In genomic region chr17:6476834-6477210, GRCh38 we compare ENCODE assay signal across 20 cellular contexts. TPM values are rescaled to one million over a fixed set of nuclear protein-coding genes. Genes with fewer than 3 reads are reported as not detected.
"Had no signal": no experiment of that assay in that cellular context is flagged by ENCODE, and none has a peak within 500 bp of the region (broad histone marks: within the 10 kb centered on the region; RNA-seq: fewer than 3 reads in every experiment).

No MANE protein-coding gene starts in this region.

- H3K4me3 ChIP-seq: prostate gland, thyroid gland had no signal

- H3K9me3 ChIP-seq: prostate gland, thyroid gland had no signal

- H3K36me3 ChIP-seq: prostate gland, thyroid gland had no signal

- H3K27ac ChIP-seq: prostate gland, thyroid gland had no signal

- H3K9me3 Mint-ChIP-seq: activated B cell treated with CpG ODN at 0.5 μM for 24 hours; activated CD4-positive, alpha-beta T cell treated with anti-CD3 and anti-CD28 coated beads, Interleukin-2, amount 10 ng/mL, durations not matched to agents 24 days and 14 days; activated T-helper 1 cell treated with anti-CD3 and anti-CD28 coated beads, Interleukin-12 subunit alpha, Interleukin-12 subunit beta, Interleukin-2, Interleukin-4 antibody, amounts not matched to agents 30 ng/mL and 10 ng/mL and 1 ng/mL, durations not matched to agents 14 hours and 24 hours and 36 hours; dendritic cell treated with granulocyte-macrophage colony-stimulating factor and Interleukin-4, amounts not matched to agents 40 ng/mL and 50 ng/mL, for 4 days; natural killer cell; stimulated activated naive CD8-positive, alpha-beta T cell treated with anti-CD3 and anti-CD28 coated beads, Interleukin-15, amount 100 ng/mL, for 72 hours; T-helper 1 cell treated with Interleukin-12 subunit alpha and Interleukin-12 subunit beta and Interleukin-4 antibody, amounts not matched to agents 30 μg/mL and 1 μg/mL, for 36 hours had no signal

- DNase-seq: activated B cell treated with CpG ODN at 0.5 μM for 24 hours; activated CD4-positive, alpha-beta T cell treated with anti-CD3 and anti-CD28 coated beads, Interleukin-2, amount 10 ng/mL, durations not matched to agents 24 days and 14 days; activated naive CD4-positive, alpha-beta T cell treated with Interleukin-2 at 50 U/mL for 16 hours; central memory CD4-positive, alpha-beta T cell; glutamatergic neuron; left colon; mammary epithelial cell; natural killer cell; occipital lobe; stimulated activated CD4-positive, alpha-beta T cell treated with anti-CD3 and anti-CD28 coated beads, Interleukin-4, amount 100 ng/mL, for 1 hour; stimulated activated CD8-positive, alpha-beta memory T cell treated with anti-CD3 and anti-CD28 coated beads, Interleukin-4, amount 100 ng/mL, for 48 hours; stimulated activated naive CD8-positive, alpha-beta T cell treated with anti-CD3 and anti-CD28 coated beads, Interleukin-15, amount 100 ng/mL, for 72 hours; thyroid gland had no signal

- H3K27me3 ChIP-seq: thyroid gland had no signal

- H3K27ac Mint-ChIP-seq: activated B cell treated with CpG ODN at 0.5 μM for 24 hours; activated CD4-positive, alpha-beta T cell treated with anti-CD3 and anti-CD28 coated beads, Interleukin-2, amount 10 ng/mL, durations not matched to agents 24 days and 14 days; activated T-helper 1 cell treated with anti-CD3 and anti-CD28 coated beads, Interleukin-12 subunit alpha, Interleukin-12 subunit beta, Interleukin-2, Interleukin-4 antibody, amounts not matched to agents 30 ng/mL and 10 ng/mL and 1 ng/mL, durations not matched to agents 14 hours and 24 hours and 36 hours; dendritic cell treated with granulocyte-macrophage colony-stimulating factor and Interleukin-4, amounts not matched to agents 40 ng/mL and 50 ng/mL, for 4 days; natural killer cell; stimulated activated naive CD8-positive, alpha-beta T cell treated with anti-CD3 and anti-CD28 coated beads, Interleukin-15, amount 100 ng/mL, for 72 hours; T-helper 1 cell treated with Interleukin-12 subunit alpha and Interleukin-12 subunit beta and Interleukin-4 antibody, amounts not matched to agents 30 μg/mL and 1 μg/mL, for 36 hours had no signal

- ATAC-seq: left colon; natural killer cell; stimulated activated naive CD8-positive, alpha-beta T cell treated with anti-CD3 and anti-CD28 coated beads, Interleukin-15, amount 100 ng/mL, for 72 hours had no signal

- H3K4me1 ChIP-seq: prostate gland, thyroid gland had no signal

- H3K36me3 Mint-ChIP-seq: natural killer cell had no signal

- H3K4me3 Mint-ChIP-seq: activated B cell treated with CpG ODN at 0.5 μM for 24 hours; activated CD4-positive, alpha-beta T cell treated with anti-CD3 and anti-CD28 coated beads, Interleukin-2, amount 10 ng/mL, durations not matched to agents 24 days and 14 days; activated T-helper 1 cell treated with anti-CD3 and anti-CD28 coated beads, Interleukin-12 subunit alpha, Interleukin-12 subunit beta, Interleukin-2, Interleukin-4 antibody, amounts not matched to agents 30 ng/mL and 10 ng/mL and 1 ng/mL, durations not matched to agents 14 hours and 24 hours and 36 hours; dendritic cell treated with granulocyte-macrophage colony-stimulating factor and Interleukin-4, amounts not matched to agents 40 ng/mL and 50 ng/mL, for 4 days; natural killer cell; stimulated activated naive CD8-positive, alpha-beta T cell treated with anti-CD3 and anti-CD28 coated beads, Interleukin-15, amount 100 ng/mL, for 72 hours; T-helper 1 cell treated with Interleukin-12 subunit alpha and Interleukin-12 subunit beta and Interleukin-4 antibody, amounts not matched to agents 30 μg/mL and 1 μg/mL, for 36 hours had no signal

RNA-seq across cellular contexts. Expression of gene PIMREG, which starts 32.6 kb away (rescaled TPM):
- total RNA-seq: thyroid gland had no signal

RNA-seq across cellular contexts. Expression of gene AIPL1, which starts 41.9 kb away (rescaled TPM):
- total RNA-seq: activated B cell treated with CpG ODN at 0.5 μM for 24 hours; activated CD4-positive, alpha-beta T cell treated with anti-CD3 and anti-CD28 coated beads, Interleukin-2, amount 10 ng/mL, durations not matched to agents 24 days and 14 days; activated T-helper 1 cell treated with anti-CD3 and anti-CD28 coated beads, Interleukin-12 subunit alpha, Interleukin-12 subunit beta, Interleukin-2, Interleukin-4 antibody, amounts not matched to agents 30 ng/mL and 10 ng/mL and 1 ng/mL, durations not matched to agents 14 hours and 24 hours and 36 hours; epithelial cell of proximal tubule; fibroblast of villous mesenchyme; left colon; mammary epithelial cell; mucosa of gallbladder; natural killer cell; occipital lobe; prostate gland; thyroid gland had no signal
- polyA plus RNA-seq: mammary epithelial cell had no signal
